Comparison of ENCODE assay signal across 1 cellular context in the genomic region with DNA sequence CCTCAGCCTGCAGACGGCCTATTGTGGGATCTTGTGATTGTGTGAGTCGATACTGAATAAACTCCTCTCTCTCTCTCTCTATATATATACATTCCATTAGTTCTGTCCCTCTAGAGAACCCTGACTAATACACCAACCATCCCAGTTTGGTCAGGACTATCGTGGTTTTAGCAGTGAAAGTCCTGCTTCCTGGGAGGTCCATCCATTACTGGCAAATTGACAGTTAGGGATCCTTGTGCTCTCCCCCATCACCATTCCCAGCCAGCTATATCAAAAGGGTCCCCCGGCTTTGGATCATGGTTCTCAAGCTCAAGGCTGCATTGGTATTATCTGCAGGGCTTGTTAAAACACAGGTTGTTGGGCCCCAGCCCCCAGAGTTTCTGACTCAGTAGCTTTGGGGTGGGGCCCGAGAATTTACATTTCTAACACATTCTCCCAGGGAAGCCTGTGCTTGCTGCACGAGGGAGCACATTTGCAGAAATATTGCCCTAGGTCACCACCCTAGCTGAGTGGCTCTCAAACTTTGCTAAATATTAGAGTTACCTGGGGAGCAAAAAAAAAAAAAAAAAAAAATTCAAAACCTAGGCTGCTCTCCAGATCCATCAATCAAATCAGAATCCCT.
TF ChIP-seq lines count a peak whose summit lies in the region.

No MANE protein-coding gene starts in this region.

TF ChIP-seq in WTC11, 78 proteins besides CTCF, POLR2A, EP300 and RAD21 (continued from another document):
- TF ChIP-seq, protein P1, sequence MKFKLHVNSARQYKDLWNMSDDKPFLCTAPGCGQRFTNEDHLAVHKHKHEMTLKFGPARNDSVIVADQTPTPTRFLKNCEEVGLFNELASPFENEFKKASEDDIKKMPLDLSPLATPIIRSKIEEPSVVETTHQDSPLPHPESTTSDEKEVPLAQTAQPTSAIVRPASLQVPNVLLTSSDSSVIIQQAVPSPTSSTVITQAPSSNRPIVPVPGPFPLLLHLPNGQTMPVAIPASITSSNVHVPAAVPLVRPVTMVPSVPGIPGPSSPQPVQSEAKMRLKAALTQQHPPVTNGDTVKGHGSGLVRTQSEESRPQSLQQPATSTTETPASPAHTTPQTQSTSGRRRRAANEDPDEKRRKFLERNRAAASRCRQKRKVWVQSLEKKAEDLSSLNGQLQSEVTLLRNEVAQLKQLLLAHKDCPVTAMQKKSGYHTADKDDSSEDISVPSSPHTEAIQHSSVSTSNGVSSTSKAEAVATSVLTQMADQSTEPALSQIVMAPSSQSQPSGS (CRISPR knock-in tag; IDR thresholded peaks at IDR 0.05; ENCODE audit: borderline replicate concordance, low read depth), result no peak
- TF ChIP-seq ZNF416 (CRISPR knock-in tag; IDR thresholded peaks at IDR 0.05) (no peak), NR1H2 (CRISPR knock-in tag; IDR thresholded peaks at IDR 0.05) (no peak), TP53 (CRISPR knock-in tag; IDR thresholded peaks at IDR 0.05) (no peak), NFE2L1 (CRISPR knock-in tag; IDR thresholded peaks at IDR 0.05) (no peak), EMX1 (CRISPR knock-in tag; IDR thresholded peaks at IDR 0.05) (no peak)
- TF ChIP-seq, protein P2, sequence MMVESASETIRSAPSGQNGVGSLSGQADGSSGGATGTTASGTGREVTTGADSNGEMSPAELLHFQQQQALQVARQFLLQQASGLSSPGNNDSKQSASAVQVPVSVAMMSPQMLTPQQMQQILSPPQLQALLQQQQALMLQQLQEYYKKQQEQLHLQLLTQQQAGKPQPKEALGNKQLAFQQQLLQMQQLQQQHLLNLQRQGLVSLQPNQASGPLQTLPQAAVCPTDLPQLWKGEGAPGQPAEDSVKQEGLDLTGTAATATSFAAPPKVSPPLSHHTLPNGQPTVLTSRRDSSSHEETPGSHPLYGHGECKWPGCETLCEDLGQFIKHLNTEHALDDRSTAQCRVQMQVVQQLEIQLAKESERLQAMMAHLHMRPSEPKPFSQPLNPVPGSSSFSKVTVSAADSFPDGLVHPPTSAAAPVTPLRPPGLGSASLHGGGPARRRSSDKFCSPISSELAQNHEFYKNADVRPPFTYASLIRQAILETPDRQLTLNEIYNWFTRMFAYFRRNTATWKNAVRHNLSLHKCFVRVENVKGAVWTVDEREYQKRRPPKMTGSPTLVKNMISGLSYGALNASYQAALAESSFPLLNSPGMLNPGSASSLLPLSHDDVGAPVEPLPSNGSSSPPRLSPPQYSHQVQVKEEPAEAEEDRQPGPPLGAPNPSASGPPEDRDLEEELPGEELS (CRISPR knock-in tag; IDR thresholded peaks at IDR 0.05), result no peak
- TF ChIP-seq, protein P3, sequence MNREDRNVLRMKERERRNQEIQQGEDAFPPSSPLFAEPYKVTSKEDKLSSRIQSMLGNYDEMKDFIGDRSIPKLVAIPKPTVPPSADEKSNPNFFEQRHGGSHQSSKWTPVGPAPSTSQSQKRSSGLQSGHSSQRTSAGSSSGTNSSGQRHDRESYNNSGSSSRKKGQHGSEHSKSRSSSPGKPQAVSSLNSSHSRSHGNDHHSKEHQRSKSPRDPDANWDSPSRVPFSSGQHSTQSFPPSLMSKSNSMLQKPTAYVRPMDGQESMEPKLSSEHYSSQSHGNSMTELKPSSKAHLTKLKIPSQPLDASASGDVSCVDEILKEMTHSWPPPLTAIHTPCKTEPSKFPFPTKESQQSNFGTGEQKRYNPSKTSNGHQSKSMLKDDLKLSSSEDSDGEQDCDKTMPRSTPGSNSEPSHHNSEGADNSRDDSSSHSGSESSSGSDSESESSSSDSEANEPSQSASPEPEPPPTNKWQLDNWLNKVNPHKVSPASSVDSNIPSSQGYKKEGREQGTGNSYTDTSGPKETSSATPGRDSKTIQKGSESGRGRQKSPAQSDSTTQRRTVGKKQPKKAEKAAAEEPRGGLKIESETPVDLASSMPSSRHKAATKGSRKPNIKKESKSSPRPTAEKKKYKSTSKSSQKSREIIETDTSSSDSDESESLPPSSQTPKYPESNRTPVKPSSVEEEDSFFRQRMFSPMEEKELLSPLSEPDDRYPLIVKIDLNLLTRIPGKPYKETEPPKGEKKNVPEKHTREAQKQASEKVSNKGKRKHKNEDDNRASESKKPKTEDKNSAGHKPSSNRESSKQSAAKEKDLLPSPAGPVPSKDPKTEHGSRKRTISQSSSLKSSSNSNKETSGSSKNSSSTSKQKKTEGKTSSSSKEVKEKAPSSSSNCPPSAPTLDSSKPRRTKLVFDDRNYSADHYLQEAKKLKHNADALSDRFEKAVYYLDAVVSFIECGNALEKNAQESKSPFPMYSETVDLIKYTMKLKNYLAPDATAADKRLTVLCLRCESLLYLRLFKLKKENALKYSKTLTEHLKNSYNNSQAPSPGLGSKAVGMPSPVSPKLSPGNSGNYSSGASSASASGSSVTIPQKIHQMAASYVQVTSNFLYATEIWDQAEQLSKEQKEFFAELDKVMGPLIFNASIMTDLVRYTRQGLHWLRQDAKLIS (CRISPR knock-in tag; IDR thresholded peaks at IDR 0.05; ENCODE audit: borderline replicate concordance), result no peak
- TF ChIP-seq, protein P4, sequence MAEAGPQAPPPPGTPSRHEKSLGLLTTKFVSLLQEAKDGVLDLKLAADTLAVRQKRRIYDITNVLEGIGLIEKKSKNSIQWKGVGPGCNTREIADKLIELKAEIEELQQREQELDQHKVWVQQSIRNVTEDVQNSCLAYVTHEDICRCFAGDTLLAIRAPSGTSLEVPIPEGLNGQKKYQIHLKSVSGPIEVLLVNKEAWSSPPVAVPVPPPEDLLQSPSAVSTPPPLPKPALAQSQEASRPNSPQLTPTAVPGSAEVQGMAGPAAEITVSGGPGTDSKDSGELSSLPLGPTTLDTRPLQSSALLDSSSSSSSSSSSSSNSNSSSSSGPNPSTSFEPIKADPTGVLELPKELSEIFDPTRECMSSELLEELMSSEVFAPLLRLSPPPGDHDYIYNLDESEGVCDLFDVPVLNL (CRISPR knock-in tag; IDR thresholded peaks at IDR 0.05; ENCODE audit: borderline replicate concordance, low read depth), result no peak
- TF ChIP-seq, protein P5, sequence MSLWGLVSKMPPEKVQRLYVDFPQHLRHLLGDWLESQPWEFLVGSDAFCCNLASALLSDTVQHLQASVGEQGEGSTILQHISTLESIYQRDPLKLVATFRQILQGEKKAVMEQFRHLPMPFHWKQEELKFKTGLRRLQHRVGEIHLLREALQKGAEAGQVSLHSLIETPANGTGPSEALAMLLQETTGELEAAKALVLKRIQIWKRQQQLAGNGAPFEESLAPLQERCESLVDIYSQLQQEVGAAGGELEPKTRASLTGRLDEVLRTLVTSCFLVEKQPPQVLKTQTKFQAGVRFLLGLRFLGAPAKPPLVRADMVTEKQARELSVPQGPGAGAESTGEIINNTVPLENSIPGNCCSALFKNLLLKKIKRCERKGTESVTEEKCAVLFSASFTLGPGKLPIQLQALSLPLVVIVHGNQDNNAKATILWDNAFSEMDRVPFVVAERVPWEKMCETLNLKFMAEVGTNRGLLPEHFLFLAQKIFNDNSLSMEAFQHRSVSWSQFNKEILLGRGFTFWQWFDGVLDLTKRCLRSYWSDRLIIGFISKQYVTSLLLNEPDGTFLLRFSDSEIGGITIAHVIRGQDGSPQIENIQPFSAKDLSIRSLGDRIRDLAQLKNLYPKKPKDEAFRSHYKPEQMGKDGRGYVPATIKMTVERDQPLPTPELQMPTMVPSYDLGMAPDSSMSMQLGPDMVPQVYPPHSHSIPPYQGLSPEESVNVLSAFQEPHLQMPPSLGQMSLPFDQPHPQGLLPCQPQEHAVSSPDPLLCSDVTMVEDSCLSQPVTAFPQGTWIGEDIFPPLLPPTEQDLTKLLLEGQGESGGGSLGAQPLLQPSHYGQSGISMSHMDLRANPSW (CRISPR knock-in tag; conservative IDR thresholded peaks at IDR 0.05; ENCODE audit: low read depth), result no peak
